14 cellular contexts compared by ENCODE assay signal in genomic region chr16:30131869-30132475, GRCh38. TPM values are rescaled to one million over a fixed set of nuclear protein-coding genes. Genes with fewer than 3 reads are reported as not detected.
A peak's percentile ranks its signal among the peaks of the same experiment; 100 is the strongest.
DNase-seq lines count a peak whose midpoint lies in the region; ATAC-seq, FAIRE-seq and TF ChIP-seq lines count a peak whose summit lies in the region.
"Had no signal": no experiment of that assay in that cellular context is flagged by ENCODE, and none has a peak within 500 bp of the region (broad histone marks: within the 10 kb centered on the region; RNA-seq: fewer than 3 reads in every experiment).

No MANE protein-coding gene starts in this region.

- H3K4me1 ChIP-seq in neuronal stem cell (ENCODE audit: control insufficient read depth in 2 of 2, insufficient read depth in 1 of 2, low read depth in 1 of 2, low read length in 2 of 2): no peaks in the 10 kb centered on the region
- H3K4me1 ChIP-seq in MM.1S (ENCODE audit: low read length): no peaks in the 10 kb centered on the region

- H3K4me2 ChIP-seq in neuronal stem cell (ENCODE audit: insufficient read depth, low read length, poor library complexity, severe bottlenecking) (no peak overlapping the region), MM.1S (ENCODE audit: low read depth, low read length) (no peak overlapping the region)

- no peaks in the 10 kb centered on the region for H3K79me1 ChIP-seq in neuronal stem cell (ENCODE audit: low read depth, low read length)

- no peaks in the 10 kb centered on the region for H3K27me3 Mint-ChIP-seq in activated naive CD4-positive, alpha-beta T cell treated with anti-CD3 and anti-CD28 coated beads for 36 hours (ENCODE audit: low read depth)
- H3K27me3 Mint-ChIP-seq: stimulated activated naive B cell treated with anti-CD40 and anti-IgM and Interleukin-4, amounts not matched to agents 10 μg/mL and 1 μg/mL and 100 μg/mL, for 72 hours had no signal

- no peaks in the 10 kb centered on the region for H4K20me1 ChIP-seq in MM.1S (ENCODE audit: insufficient read depth, low read length)

- H3K14ac ChIP-seq in neuronal stem cell (ENCODE audit: low read length): no peak overlapping the region

- no peak overlapping the region for H4K8ac ChIP-seq in neuronal stem cell (ENCODE audit: low read depth, low read length)

- H3K27me3 ChIP-seq in neuronal stem cell (ENCODE audit: control insufficient read depth in 3 of 3, insufficient read depth in 3 of 3, low read depth in 1 of 3, low read length in 3 of 3): no peaks in the 10 kb centered on the region
- no peaks in the 10 kb centered on the region for H3K27me3 ChIP-seq in MM.1S (replicated peaks; ENCODE audit: insufficient read depth, low read length)

- no peaks in the 10 kb centered on the region for H3K9me3 ChIP-seq in neuronal stem cell (replicated peaks in 1 of 2; ENCODE audit: control insufficient read depth in 2 of 2, insufficient read depth in 1 of 2, low read depth in 1 of 2, low read length in 2 of 2)
- H3K9me3 ChIP-seq in MM.1S (replicated peaks; ENCODE audit: insufficient read depth, low read length): no peaks in the 10 kb centered on the region

- FAIRE-seq in urothelium cell line (lab: Jason Lieb, UNC): no peak

- no peak overlapping the region for H3K9ac ChIP-seq in neuronal stem cell (ENCODE audit: low read depth, low read length, poor library complexity)
- H3K9ac ChIP-seq in MM.1S (ENCODE audit: low read length): no peak overlapping the region
- H3K9ac ChIP-seq: GM23248 had no signal

- no peak overlapping the region for H4K91ac ChIP-seq in neuronal stem cell (ENCODE audit: low read depth, low read length, poor library complexity)

- H2BK12ac ChIP-seq in neuronal stem cell (ENCODE audit: low read length): no peak overlapping the region

- WGBS in neuronal stem cell (ENCODE audit: extremely low coverage in 2 of 2, insufficient read length in 2 of 2, insufficient replicate concordance in 1 of 2), 2 donors: no CpG with 5 or more reads among the region's 4 CpGs

- no peaks in the 10 kb centered on the region for H3F3A ChIP-seq in MM.1S (ENCODE audit: insufficient read depth, low read length)

- no peak overlapping the region for H3K27ac ChIP-seq in neuronal stem cell (replicated peaks; ENCODE audit: low read length)
- H3K27ac ChIP-seq in MM.1S (ENCODE audit: low read length): no peak overlapping the region
- H3K27ac ChIP-seq: GM23248 had no signal

- intact Hi-C loops in activated naive CD4-positive, alpha-beta T cell treated with anti-CD3 and anti-CD28 coated beads for 36 hours (cut with micrococcal nuclease): loop anchor here (2.0 kb wide), 1 partner anchor 35 kb away; the partner anchor contains the start of gene YPEL3

- CTCF ChIA-PET in activated naive CD4-positive, alpha-beta T cell treated with anti-CD3 and anti-CD28 coated beads for 36 hours (lab: Charles Lee): interaction anchor here (0.6 kb wide), 2 partner anchors 44 to 48 kb away, joined by 3 to 4 read pairs; no protein-coding TSS in a partner anchor

- no peaks in the 10 kb centered on the region for H3K9me3 Mint-ChIP-seq in activated naive CD4-positive, alpha-beta T cell treated with anti-CD3 and anti-CD28 coated beads for 36 hours
- peaks cover 0 to 4% of the 10 kb centered on the region in 2 donors for H3K9me3 Mint-ChIP-seq in activated naive CD4-positive, alpha-beta T cell treated with anti-CD3 and anti-CD28 coated beads, Interleukin-2, amount 50 U/mL, for 72 hours
- H3K9me3 Mint-ChIP-seq: stimulated activated naive B cell treated with anti-CD40 and anti-IgM and Interleukin-4, amounts not matched to agents 10 μg/mL and 1 μg/mL and 100 μg/mL, for 72 hours had no signal

- H3K4me1 Mint-ChIP-seq in activated naive CD4-positive, alpha-beta T cell treated with anti-CD3 and anti-CD28 coated beads for 36 hours (ENCODE audit: low read depth): peaks cover 4% of the 10 kb centered on the region

- H3K4ac ChIP-seq in neuronal stem cell (ENCODE audit: low read length): no peak overlapping the region

- ATAC-seq in activated naive CD4-positive, alpha-beta T cell treated with anti-CD3 and anti-CD28 coated beads, Interleukin-2, amount 50 U/mL, for 72 hours: no peak
- ATAC-seq: esophagus mucosa; stimulated activated naive B cell treated with anti-CD40 and anti-IgM and Interleukin-4, amounts not matched to agents 10 μg/mL and 1 μg/mL and 100 μg/mL, for 72 hours had no signal

- DNase-seq in activated naive CD4-positive, alpha-beta T cell treated with anti-CD3 and anti-CD28 coated beads for 36 hours: no peak
- no peak for DNase-seq in activated naive CD4-positive, alpha-beta T cell treated with anti-CD3 and anti-CD28 coated beads, Interleukin-2, amount 50 U/mL, for 72 hours (ENCODE audit: low spot score in 2 of 2)
- DNase-seq in NCI-H2029 (lab: John Stamatoyannopoulos, UW): peak; percentile 97
- peak; percentile 48 for DNase-seq in SHP77 treated with DMSO at 0.1 percent for 48 hours (lab: John Stamatoyannopoulos, UW)
- DNase-seq in neuronal stem cell (ENCODE audit: low spot score): no peak
- no peak for DNase-seq in activated T-cell treated with anti-CD3 and anti-CD28 coated beads for 4 hours
- no peak for DNase-seq in MM.1S
- no peak for DNase-seq in urothelium cell line (ENCODE audit: low spot score)
- DNase-seq: activated CD4-positive, alpha-beta T cell treated with anti-CD3 and anti-CD28 coated beads, Interleukin-2, amount 50 U/mL, for 1 hour; GM23248; OCI-M1; stimulated activated naive B cell treated with anti-CD40 and anti-IgM and Interleukin-4, amounts not matched to agents 10 μg/mL and 1 μg/mL and 100 μg/mL, for 72 hours had no signal

- H2BK5ac ChIP-seq in neuronal stem cell (ENCODE audit: low read length): no peak overlapping the region

- H3K27ac Mint-ChIP-seq in activated naive CD4-positive, alpha-beta T cell treated with anti-CD3 and anti-CD28 coated beads for 36 hours: peak overlapping the region; percentile 46
- peak overlapping the region in 1 of 2 donors; percentile 50 for H3K27ac Mint-ChIP-seq in activated naive CD4-positive, alpha-beta T cell treated with anti-CD3 and anti-CD28 coated beads, Interleukin-2, amount 50 U/mL, for 72 hours
- H3K27ac Mint-ChIP-seq: stimulated activated naive B cell treated with anti-CD40 and anti-IgM and Interleukin-4, amounts not matched to agents 10 μg/mL and 1 μg/mL and 100 μg/mL, for 72 hours had no signal

- no peak overlapping the region for H3K18ac ChIP-seq in neuronal stem cell (ENCODE audit: low read length)

- H3K4me3 ChIP-seq in neuronal stem cell (ENCODE audit: low read length in 2 of 2) (no peak overlapping the region), MM.1S (ENCODE audit: low read length) (no peak overlapping the region)
- H3K4me3 ChIP-seq: GM23248 had no signal

- H3K9me2 ChIP-seq in MM.1S (replicated peaks; ENCODE audit: insufficient read depth, low read length): no peaks in the 10 kb centered on the region

- H3K36me3 Mint-ChIP-seq in activated naive CD4-positive, alpha-beta T cell treated with anti-CD3 and anti-CD28 coated beads for 36 hours (ENCODE audit: low read depth): no peaks in the 10 kb centered on the region
- H3K36me3 Mint-ChIP-seq in activated naive CD4-positive, alpha-beta T cell treated with anti-CD3 and anti-CD28 coated beads, Interleukin-2, amount 50 U/mL, for 72 hours: no peaks in the 10 kb centered on the region
- H3K36me3 Mint-ChIP-seq: stimulated activated naive B cell treated with anti-CD40 and anti-IgM and Interleukin-4, amounts not matched to agents 10 μg/mL and 1 μg/mL and 100 μg/mL, for 72 hours had no signal

- no peak overlapping the region for H2AK5ac ChIP-seq in neuronal stem cell (ENCODE audit: low read depth, low read length)

- no peak overlapping the region for H3K23ac ChIP-seq in neuronal stem cell (ENCODE audit: low read depth, low read length, poor library complexity)

- no peak overlapping the region for H2AFZ ChIP-seq in neuronal stem cell (ENCODE audit: low read length)
- H2AFZ ChIP-seq in MM.1S (ENCODE audit: low read length): no peak overlapping the region
- H2AFZ ChIP-seq: GM23248 had no signal

- no peak for TF ChIP-seq CTCF in MM.1S (IDR thresholded peaks at IDR 0.05; ENCODE audit: low read length)

- H3K4me3 Mint-ChIP-seq in activated naive CD4-positive, alpha-beta T cell treated with anti-CD3 and anti-CD28 coated beads for 36 hours: no peak overlapping the region
- H3K4me3 Mint-ChIP-seq: stimulated activated naive B cell treated with anti-CD40 and anti-IgM and Interleukin-4, amounts not matched to agents 10 μg/mL and 1 μg/mL and 100 μg/mL, for 72 hours had no signal

- H3K36me3 ChIP-seq in neuronal stem cell (replicated peaks in 1 of 2; ENCODE audit: control insufficient read depth in 2 of 2, insufficient read depth in 2 of 2, low read length in 2 of 2) (peaks cover 0 to 2% of the 10 kb centered on the region in 2 donors), MM.1S (replicated peaks; ENCODE audit: insufficient read depth, low read length) (no peaks in the 10 kb centered on the region)

- H2BK120ac ChIP-seq in neuronal stem cell (ENCODE audit: low read depth, low read length): no peak overlapping the region

- peak overlapping the region; percentile 4 for H2BK15ac ChIP-seq in neuronal stem cell (ENCODE audit: low read length)

- H3K79me2 ChIP-seq in MM.1S (ENCODE audit: low read length): no peaks in the 10 kb centered on the region

RNA-seq across cellular contexts. Expression of gene MAPK3, which starts 9.0 kb away (rescaled TPM):
- 10 to 100 TPM; 64.3 to 64.5 TPM for total RNA-seq in activated naive CD4-positive, alpha-beta T cell treated with anti-CD3 and anti-CD28 coated beads for 36 hours
- 100 to 1,000 TPM in 1 of 2 donors, 10 to 100 TPM in 1; 81.0 to 126 TPM for total RNA-seq in activated naive CD4-positive, alpha-beta T cell treated with anti-CD3 and anti-CD28 coated beads, Interleukin-2, amount 50 U/mL, for 72 hours
- polyA plus RNA-seq in neuronal stem cell (2013, experiment 1 of 2): 80.2 TPM
- polyA plus RNA-seq in neuronal stem cell (2013, experiment 2 of 2): 78.2 TPM

RNA-seq across cellular contexts. Expression of gene GDPD3, which starts 18.6 kb away (rescaled TPM):
- 10 to 100 TPM in 1 of 2 experiments, 1 to 10 TPM in 1; 9.1 to 10.3 TPM for total RNA-seq in activated naive CD4-positive, alpha-beta T cell treated with anti-CD3 and anti-CD28 coated beads for 36 hours
- total RNA-seq in activated naive CD4-positive, alpha-beta T cell treated with anti-CD3 and anti-CD28 coated beads, Interleukin-2, amount 50 U/mL, for 72 hours: 10 to 100 TPM; 16.7 to 25.8 TPM
- 3.9 TPM for polyA plus RNA-seq in neuronal stem cell (2013, experiment 1 of 2)
- polyA plus RNA-seq in neuronal stem cell (2013, experiment 2 of 2): 3.4 TPM

RNA-seq across cellular contexts. Expression of gene YPEL3, which starts 36.0 kb away (rescaled TPM):
- total RNA-seq in activated naive CD4-positive, alpha-beta T cell treated with anti-CD3 and anti-CD28 coated beads for 36 hours: 10 to 100 TPM; 24.6 to 27.3 TPM
- total RNA-seq in activated naive CD4-positive, alpha-beta T cell treated with anti-CD3 and anti-CD28 coated beads, Interleukin-2, amount 50 U/mL, for 72 hours: 100 to 1,000 TPM in 1 of 2 donors, 10 to 100 TPM in 1; 24.0 to 112 TPM
- 51.2 TPM for polyA plus RNA-seq in neuronal stem cell (2013, experiment 1 of 2)
- polyA plus RNA-seq in neuronal stem cell (2013, experiment 2 of 2): 52.1 TPM

RNA-seq across cellular contexts. Expression of gene TBX6, which starts 40.2 kb away (rescaled TPM):
- 1 to 10 TPM; 3.6 to 4.7 TPM for total RNA-seq in activated naive CD4-positive, alpha-beta T cell treated with anti-CD3 and anti-CD28 coated beads for 36 hours
- total RNA-seq in activated naive CD4-positive, alpha-beta T cell treated with anti-CD3 and anti-CD28 coated beads, Interleukin-2, amount 50 U/mL, for 72 hours: 1 to 10 TPM; 3.9 to 5.7 TPM
- 2.8 TPM for polyA plus RNA-seq in neuronal stem cell (2013, experiment 1 of 2)
- polyA plus RNA-seq in neuronal stem cell (2013, experiment 2 of 2): 2.5 TPM
- total RNA-seq: Daoy had no signal

RNA-seq across cellular contexts. Expression of gene CORO1A, which starts 51.4 kb away (rescaled TPM):
- 100 to 1,000 TPM; 855 to 866 TPM for total RNA-seq in activated naive CD4-positive, alpha-beta T cell treated with anti-CD3 and anti-CD28 coated beads for 36 hours
- total RNA-seq in activated naive CD4-positive, alpha-beta T cell treated with anti-CD3 and anti-CD28 coated beads, Interleukin-2, amount 50 U/mL, for 72 hours: 1,000 to 10,000 TPM in 1 of 2 donors, 100 to 1,000 TPM in 1; 672 to 1,124 TPM
- 7.0 TPM for polyA plus RNA-seq in neuronal stem cell (2013, experiment 1 of 2)
- polyA plus RNA-seq in neuronal stem cell (2013, experiment 2 of 2): 6.8 TPM

Comparison
In these comparisons a context has a peak if more than half of its experiments do, and no peak if none do; other contexts are left out.
1. DNase-seq: peak in NCI-H2029 (single experiment) and SHP77 treated with DMSO at 0.1 percent for 48 hours (single experiment); none in activated naive CD4-positive, alpha-beta T cell treated with anti-CD3 and anti-CD28 coated beads for 36 hours (single experiment), activated naive CD4-positive, alpha-beta T cell treated with anti-CD3 and anti-CD28 coated beads, Interleukin-2, amount 50 U/mL, for 72 hours (0 of 2), neuronal stem cell (single experiment), activated T-cell treated with anti-CD3 and anti-CD28 coated beads for 4 hours (single experiment), MM.1S (single experiment) and urothelium cell line (single experiment).